8 cellular contexts compared by ENCODE assay signal in genomic region chr15:64246364-64247189, GRCh38.
A peak's percentile ranks its signal among the peaks of the same experiment; 100 is the strongest.
DNase-seq lines count a peak whose midpoint lies in the region; ATAC-seq and TF ChIP-seq lines count a peak whose summit lies in the region.

No MANE protein-coding gene starts in this region.

- no peak for TF ChIP-seq CTCF in OCI-LY3 (IDR thresholded peaks at IDR 0.05; ENCODE audit: low read depth, low read length)
- no peak for TF ChIP-seq CTCF in brain microvascular endothelial cell (IDR thresholded peaks at IDR 0.05; ENCODE audit: low read depth, low read length, missing control alignments)
- no peak for TF ChIP-seq CTCF in nephron (IDR thresholded peaks at IDR 0.05; ENCODE audit: unreplicated experiment in 3 of 3)

- no peaks in the 10 kb centered on the region for H3K27me3 Mint-ChIP-seq in nephron (ENCODE audit: low read depth)

- intact Hi-C loops in posterior cingulate gyrus (cut with DNase I) = no loop called here

- H3K9ac ChIP-seq in OCI-LY3 (ENCODE audit: low read length) = 0 out of 2 replicates have a peak overlapping the region, but pooled peaks have one; percentile 2

- H2AFZ ChIP-seq in OCI-LY3 (ENCODE audit: low read depth, low read length) = no peak overlapping the region

- H3K4me3 ChIP-seq in OCI-LY3 (ENCODE audit: low read length) (peak overlapping the region; percentile 44), brain microvascular endothelial cell (ENCODE audit: low read depth, low read length) (no peak overlapping the region)

- peak; percentile 95 for DNase-seq in ELR (ENCODE audit: low read depth)
- peak; percentile 93 for DNase-seq in brain microvascular endothelial cell
- DNase-seq in posterior cingulate gyrus = no peak
- DNase-seq in LoVo (ENCODE audit: low spot score) = no peak

- H3K36me3 Mint-ChIP-seq in nephron (ENCODE audit: low read depth) = peaks cover 25% of the 10 kb centered on the region

- H4K20me1 ChIP-seq in OCI-LY3 (ENCODE audit: insufficient read depth, low read length) = no peaks in the 10 kb centered on the region

- H3K9me3 ChIP-seq in OCI-LY3 (ENCODE audit: insufficient read depth, low read length) = no peaks in the 10 kb centered on the region

- peaks cover 4% of the 10 kb centered on the region for H3K9me3 Mint-ChIP-seq in nephron

- H3K4me1 ChIP-seq in OCI-LY3 (ENCODE audit: low read length) = peaks cover 50% of the 10 kb centered on the region

- no peak overlapping the region for H3K4me3 Mint-ChIP-seq in nephron

- no peaks in the 10 kb centered on the region for H3K27me3 ChIP-seq in OCI-LY3 (ENCODE audit: low read depth, low read length)
- no peaks in the 10 kb centered on the region for H3K27me3 ChIP-seq in brain microvascular endothelial cell (replicated peaks)

- ATAC-seq in GM19351 (IDR thresholded peaks at IDR 0.05; ENCODE audit: unreplicated experiment) (peak; percentile 93), HG03159 (IDR thresholded peaks at IDR 0.05; ENCODE audit: unreplicated experiment) (peak; percentile 77)

- H3K4me1 Mint-ChIP-seq in nephron = no peaks in the 10 kb centered on the region

- H3K27ac Mint-ChIP-seq in nephron = peak overlapping the region; percentile 2 to 89 (median 77)

- H3K27ac ChIP-seq in OCI-LY3 (ENCODE audit: low read length) (peak overlapping the region; percentile 83), brain microvascular endothelial cell (peak overlapping the region; percentile 91)

- in situ Hi-C loops in brain microvascular endothelial cell (cut with HindIII; ENCODE audit: low pct_ligation_motif_present, low sequenced_read_pairs) = no loop called here

- peak overlapping the region; percentile 68 for H3K4me2 ChIP-seq in OCI-LY3 (ENCODE audit: low read length)

- no peaks in the 10 kb centered on the region for H3K79me2 ChIP-seq in OCI-LY3 (ENCODE audit: low read length)

- peaks cover 3% of the 10 kb centered on the region for H3K36me3 ChIP-seq in OCI-LY3 (replicated peaks; ENCODE audit: low read depth, low read length)
- H3K36me3 ChIP-seq in brain microvascular endothelial cell (replicated peaks) = no peaks in the 10 kb centered on the region

Comparison
In these comparisons a context has a peak if more than half of its experiments do, and no peak if none do; other contexts are left out.
1. DNase-seq: peak in ELR (single experiment) and brain microvascular endothelial cell (single experiment); none in posterior cingulate gyrus (0 of 10) and LoVo (single experiment).